ENCODE assay signal across 20 cellular contexts in the genomic region with DNA sequence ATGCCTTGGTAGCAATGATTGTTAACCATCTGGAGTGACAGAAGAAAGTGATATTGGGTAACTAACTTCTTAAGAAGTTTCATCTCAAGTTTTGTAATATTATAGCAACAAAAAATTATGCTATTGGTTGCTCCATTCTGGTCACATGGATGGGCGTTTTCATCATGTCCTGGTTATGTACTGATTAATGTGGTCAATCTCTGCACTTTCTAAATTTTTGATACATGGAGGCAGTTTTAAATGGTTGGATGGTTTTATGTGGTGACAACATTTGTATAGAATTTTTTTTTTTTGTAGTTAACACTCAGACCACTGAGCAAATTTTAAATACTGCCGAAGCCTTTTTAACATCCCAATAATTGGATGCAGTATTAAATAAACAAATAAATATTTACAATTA. TPM values are rescaled to one million over a fixed set of nuclear protein-coding genes. Genes with fewer than 3 reads are reported as not detected.
A peak's percentile ranks its signal among the peaks of the same experiment; 100 is the strongest.
DNase-seq lines count a peak whose midpoint lies in the region; ATAC-seq and TF ChIP-seq lines count a peak whose summit lies in the region.
"Had no signal": no experiment of that assay in that cellular context is flagged by ENCODE, and none has a peak within 500 bp of the region (broad histone marks: within the 10 kb centered on the region; RNA-seq: fewer than 3 reads in every experiment).

No MANE protein-coding gene starts in this region.

- H3K9me3 ChIP-seq in SK-N-SH: no peaks in the 10 kb centered on the region

- no peaks in the 10 kb centered on the region; the same call in none of the 2 replicates for H3K79me2 ChIP-seq in SK-N-SH (ENCODE audit: insufficient read depth)

- CTCF ChIA-PET in SK-N-SH (lab: Yijun Ruan, JAX): no interaction called here

- TF ChIP-seq EP300 in SK-N-SH (IDR thresholded peaks at IDR 0.05; ENCODE audit: borderline replicate concordance in 1 of 2, low read depth in 1 of 2, low read length in 1 of 2): no peak

- H3K9ac ChIP-seq in SK-N-SH: peak overlapping the region; percentile 17; the same call in 1 of the 2 replicates

- no peak overlapping the region for H2AFZ ChIP-seq in SK-N-SH (ENCODE audit: low read depth)

- no peak for TF ChIP-seq CTCF in SK-N-SH (IDR thresholded peaks at IDR 0.05)

- TF ChIP-seq RAD21 in SK-N-SH (IDR thresholded peaks at IDR 0.05; ENCODE audit: low read length): no peak

- peak overlapping the region; percentile 25 to 97; a peak in 3 of 4 replicates for H3K27ac ChIP-seq in SK-N-SH (ENCODE audit: low read depth in 2 of 2, low read length in 1 of 2)

- H3K4me3 ChIP-seq in SK-N-SH (ENCODE audit: low read depth in 2 of 2, low read length in 1 of 2): no peak overlapping the region
- H3K4me3 ChIP-seq: lung had no signal

- H3K27ac Mint-ChIP-seq in activated naive CD4-positive, alpha-beta T cell treated with anti-CD3 and anti-CD28 coated beads, Interleukin-2, amount 50 U/mL, for 72 hours: no peak overlapping the region
- H3K27ac Mint-ChIP-seq: activated naive CD8-positive, alpha-beta T cell treated with anti-CD3 and anti-CD28 coated beads, Interleukin-2, amount 10 ng/mL, durations not matched to agents 7 days and 5 days had no signal

- peaks cover 6 to 27% of the 10 kb centered on the region in 2 experiments for H3K36me3 ChIP-seq in SK-N-SH (replicated peaks in 1 of 2; ENCODE audit: control insufficient read depth in 1 of 2, insufficient read depth in 2 of 2, low read length in 1 of 2)

- no peaks in the 10 kb centered on the region for H3K36me3 Mint-ChIP-seq in activated naive CD4-positive, alpha-beta T cell treated with anti-CD3 and anti-CD28 coated beads, Interleukin-2, amount 50 U/mL, for 72 hours

- peak; percentile 51 for DNase-seq in GM04503 (ENCODE audit: low read depth)
- no peak for DNase-seq in SK-N-SH
- DNase-seq in fibroblast of the conjunctiva (ENCODE audit: low read depth): peak; percentile 13
- no peak for DNase-seq in activated naive CD4-positive, alpha-beta T cell treated with anti-CD3 and anti-CD28 coated beads, Interleukin-2, amount 50 U/mL, for 72 hours (ENCODE audit: low spot score in 2 of 2)
- DNase-seq in activated naive CD4-positive, alpha-beta T cell treated with Interleukin-2 at 50 U/mL for 16 hours: no peak
- DNase-seq in NCI-H82 treated with DMSO at 0.1 percent for 48 hours (lab: John Stamatoyannopoulos, UW; ENCODE audit: unreplicated experiment): no peak
- no peak for DNase-seq in SHP77 treated with DMSO at 0.1 percent for 48 hours (lab: John Stamatoyannopoulos, UW)
- DNase-seq: activated CD8-positive, alpha-beta memory T cell treated with anti-CD3 and anti-CD28 coated beads, Interleukin-2, amount 50 U/mL, for 48 hours; activated naive CD8-positive, alpha-beta T cell treated with anti-CD3 and anti-CD28 coated beads, Interleukin-2, amount 10 ng/mL, durations not matched to agents 7 days and 5 days; Calu3; erythroblast; NCI-H446 treated with DMSO at 0.1 percent for 48 hours; OCI-M1; right cardiac atrium; stimulated activated CD4-positive, alpha-beta T cell treated with anti-CD3 and anti-CD28 coated beads, Interleukin-4, amount 100 ng/mL, for 24 hours; T-helper 1 cell; trophoblast cell had no signal

- ATAC-seq in activated naive CD4-positive, alpha-beta T cell treated with anti-CD3 and anti-CD28 coated beads, Interleukin-2, amount 50 U/mL, for 72 hours: no peak
- ATAC-seq: activated CD4-positive, CD25-positive, alpha-beta regulatory T cell treated with anti-CD3 and anti-CD28 coated beads, Interleukin-2, amount 50 U/mL, for 24 hours; right cardiac atrium had no signal

- H3K9me2 ChIP-seq in SK-N-SH: no peaks in the 10 kb centered on the region

- peaks cover 0 to 6% of the 10 kb centered on the region in 2 experiments; a peak in 2 of 4 replicates for H3K4me1 ChIP-seq in SK-N-SH (ENCODE audit: control insufficient read depth in 1 of 2, insufficient read depth in 2 of 2, low read depth in 1 of 2, low read length in 1 of 2)

- H3F3A ChIP-seq in SK-N-SH (replicated peaks; ENCODE audit: insufficient read depth): peaks cover 33% of the 10 kb centered on the region

- H3K4me2 ChIP-seq in SK-N-SH: no peak overlapping the region

- no peaks in the 10 kb centered on the region for H3K27me3 ChIP-seq in SK-N-SH (ENCODE audit: insufficient read depth)

- H3K9me3 Mint-ChIP-seq in activated naive CD4-positive, alpha-beta T cell treated with anti-CD3 and anti-CD28 coated beads, Interleukin-2, amount 50 U/mL, for 72 hours: no peaks in the 10 kb centered on the region
- H3K9me3 Mint-ChIP-seq: activated naive CD8-positive, alpha-beta T cell treated with anti-CD3 and anti-CD28 coated beads, Interleukin-2, amount 10 ng/mL, durations not matched to agents 7 days and 5 days; neural crest cell had no signal

- no peaks in the 10 kb centered on the region for H4K20me1 ChIP-seq in SK-N-SH (ENCODE audit: insufficient read depth)

- WGBS in SK-N-SH (ENCODE audit: low lambda C conversion rate): 54% methylated on average over 2 of the region's 2 CpGs

- POLR2A ChIA-PET in SK-N-SH (lab: Yijun Ruan, JAX): no interaction called here

TF ChIP-seq in SK-N-SH, 30 proteins besides CTCF, POLR2A, EP300 and RAD21 (continues in another document):
- TF ChIP-seq GABPA (IDR thresholded peaks at IDR 0.05; ENCODE audit: low read depth): no peak
- TF ChIP-seq, protein P1, sequence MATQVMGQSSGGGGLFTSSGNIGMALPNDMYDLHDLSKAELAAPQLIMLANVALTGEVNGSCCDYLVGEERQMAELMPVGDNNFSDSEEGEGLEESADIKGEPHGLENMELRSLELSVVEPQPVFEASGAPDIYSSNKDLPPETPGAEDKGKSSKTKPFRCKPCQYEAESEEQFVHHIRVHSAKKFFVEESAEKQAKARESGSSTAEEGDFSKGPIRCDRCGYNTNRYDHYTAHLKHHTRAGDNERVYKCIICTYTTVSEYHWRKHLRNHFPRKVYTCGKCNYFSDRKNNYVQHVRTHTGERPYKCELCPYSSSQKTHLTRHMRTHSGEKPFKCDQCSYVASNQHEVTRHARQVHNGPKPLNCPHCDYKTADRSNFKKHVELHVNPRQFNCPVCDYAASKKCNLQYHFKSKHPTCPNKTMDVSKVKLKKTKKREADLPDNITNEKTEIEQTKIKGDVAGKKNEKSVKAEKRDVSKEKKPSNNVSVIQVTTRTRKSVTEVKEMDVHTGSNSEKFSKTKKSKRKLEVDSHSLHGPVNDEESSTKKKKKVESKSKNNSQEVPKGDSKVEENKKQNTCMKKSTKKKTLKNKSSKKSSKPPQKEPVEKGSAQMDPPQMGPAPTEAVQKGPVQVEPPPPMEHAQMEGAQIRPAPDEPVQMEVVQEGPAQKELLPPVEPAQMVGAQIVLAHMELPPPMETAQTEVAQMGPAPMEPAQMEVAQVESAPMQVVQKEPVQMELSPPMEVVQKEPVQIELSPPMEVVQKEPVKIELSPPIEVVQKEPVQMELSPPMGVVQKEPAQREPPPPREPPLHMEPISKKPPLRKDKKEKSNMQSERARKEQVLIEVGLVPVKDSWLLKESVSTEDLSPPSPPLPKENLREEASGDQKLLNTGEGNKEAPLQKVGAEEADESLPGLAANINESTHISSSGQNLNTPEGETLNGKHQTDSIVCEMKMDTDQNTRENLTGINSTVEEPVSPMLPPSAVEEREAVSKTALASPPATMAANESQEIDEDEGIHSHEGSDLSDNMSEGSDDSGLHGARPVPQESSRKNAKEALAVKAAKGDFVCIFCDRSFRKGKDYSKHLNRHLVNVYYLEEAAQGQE (IDR thresholded peaks at IDR 0.05; ENCODE audit: low read depth, low read length): no peak
- TF ChIP-seq, protein P2, sequence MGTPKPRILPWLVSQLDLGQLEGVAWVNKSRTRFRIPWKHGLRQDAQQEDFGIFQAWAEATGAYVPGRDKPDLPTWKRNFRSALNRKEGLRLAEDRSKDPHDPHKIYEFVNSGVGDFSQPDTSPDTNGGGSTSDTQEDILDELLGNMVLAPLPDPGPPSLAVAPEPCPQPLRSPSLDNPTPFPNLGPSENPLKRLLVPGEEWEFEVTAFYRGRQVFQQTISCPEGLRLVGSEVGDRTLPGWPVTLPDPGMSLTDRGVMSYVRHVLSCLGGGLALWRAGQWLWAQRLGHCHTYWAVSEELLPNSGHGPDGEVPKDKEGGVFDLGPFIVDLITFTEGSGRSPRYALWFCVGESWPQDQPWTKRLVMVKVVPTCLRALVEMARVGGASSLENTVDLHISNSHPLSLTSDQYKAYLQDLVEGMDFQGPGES (IDR thresholded peaks at IDR 0.05; ENCODE audit: low read depth, low read length): no peak
- TF ChIP-seq GATA2 (CRISPR knock-in tag; IDR thresholded peaks at IDR 0.05): no peak
- TF ChIP-seq, protein P3, sequence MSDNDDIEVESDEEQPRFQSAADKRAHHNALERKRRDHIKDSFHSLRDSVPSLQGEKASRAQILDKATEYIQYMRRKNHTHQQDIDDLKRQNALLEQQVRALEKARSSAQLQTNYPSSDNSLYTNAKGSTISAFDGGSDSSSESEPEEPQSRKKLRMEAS (IDR thresholded peaks at IDR 0.05; ENCODE audit: low read depth): no peak
- TF ChIP-seq, protein P4, sequence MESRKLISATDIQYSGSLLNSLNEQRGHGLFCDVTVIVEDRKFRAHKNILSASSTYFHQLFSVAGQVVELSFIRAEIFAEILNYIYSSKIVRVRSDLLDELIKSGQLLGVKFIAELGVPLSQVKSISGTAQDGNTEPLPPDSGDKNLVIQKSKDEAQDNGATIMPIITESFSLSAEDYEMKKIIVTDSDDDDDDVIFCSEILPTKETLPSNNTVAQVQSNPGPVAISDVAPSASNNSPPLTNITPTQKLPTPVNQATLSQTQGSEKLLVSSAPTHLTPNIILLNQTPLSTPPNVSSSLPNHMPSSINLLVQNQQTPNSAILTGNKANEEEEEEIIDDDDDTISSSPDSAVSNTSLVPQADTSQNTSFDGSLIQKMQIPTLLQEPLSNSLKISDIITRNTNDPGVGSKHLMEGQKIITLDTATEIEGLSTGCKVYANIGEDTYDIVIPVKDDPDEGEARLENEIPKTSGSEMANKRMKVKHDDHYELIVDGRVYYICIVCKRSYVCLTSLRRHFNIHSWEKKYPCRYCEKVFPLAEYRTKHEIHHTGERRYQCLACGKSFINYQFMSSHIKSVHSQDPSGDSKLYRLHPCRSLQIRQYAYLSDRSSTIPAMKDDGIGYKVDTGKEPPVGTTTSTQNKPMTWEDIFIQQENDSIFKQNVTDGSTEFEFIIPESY (IDR thresholded peaks at IDR 0.05; ENCODE audit: borderline replicate concordance, low read depth): no peak
- no peak for TF ChIP-seq CHD2 (IDR thresholded peaks at IDR 0.05; ENCODE audit: low read length, partially characterized antibody)
- TF ChIP-seq RCOR1 (IDR thresholded peaks at IDR 0.05; ENCODE audit: low read length): no peak

RNA-seq across cellular contexts. Expression of a gene that starts 55.2 kb away (rescaled TPM):
- 25.7 and 27.5 TPM in 2 replicates for polyA plus RNA-seq in SK-N-SH (2012; rRNA removed)
- 25.2 and 25.9 TPM in 2 replicates for polyA plus RNA-seq in SK-N-SH (2012; cell fraction: cytosol; rRNA removed)
- 37.0 and 92.3 TPM in 2 replicates for polyA plus RNA-seq in SK-N-SH (2012; cell fraction: nucleus; rRNA removed)
- total RNA-seq in activated naive CD4-positive, alpha-beta T cell treated with anti-CD3 and anti-CD28 coated beads, Interleukin-2, amount 50 U/mL, for 72 hours: 100 to 1,000 TPM in 1 of 2 donors, 10 to 100 TPM in 1; 97.5 to 110 TPM

Comparison
In these comparisons a context has a peak if more than half of its experiments do, and no peak if none do; other contexts are left out.
1. DNase-seq: peak in GM04503 (single experiment) and fibroblast of the conjunctiva (single experiment); none in SK-N-SH (single experiment), activated naive CD4-positive, alpha-beta T cell treated with anti-CD3 and anti-CD28 coated beads, Interleukin-2, amount 50 U/mL, for 72 hours (0 of 2), activated naive CD4-positive, alpha-beta T cell treated with Interleukin-2 at 50 U/mL for 16 hours (single experiment), NCI-H82 treated with DMSO at 0.1 percent for 48 hours (single experiment) and SHP77 treated with DMSO at 0.1 percent for 48 hours (single experiment).